Comparison of ENCODE assay signal across 8 cellular contexts in genomic region chr1:145999321-146000024, GRCh38. TPM values are rescaled to one million over a fixed set of nuclear protein-coding genes. Genes with fewer than 3 reads are reported as not detected.
A peak's percentile ranks its signal among the peaks of the same experiment; 100 is the strongest.
DNase-seq lines count a peak whose midpoint lies in the region; ATAC-seq, FAIRE-seq and TF ChIP-seq lines count a peak whose summit lies in the region.

No MANE protein-coding gene starts in this region.

- no peak for ATAC-seq in activated CD8-positive, alpha-beta T cell treated with anti-CD3 and anti-CD28 coated beads, Interleukin-2, amount 10 ng/mL, durations not matched to agents 7 days and 5 days
- ATAC-seq in thoracic aorta (ENCODE audit: insufficient number of reproducible peaks, low FRiP score, low read depth) (no peak), HG02973 (IDR thresholded peaks at IDR 0.05; ENCODE audit: unreplicated experiment) (no peak)

- H3K27ac Mint-ChIP-seq in activated CD4-positive, alpha-beta T cell treated with anti-CD3 and anti-CD28 coated beads, Interleukin-2, amount 10 ng/mL, durations not matched to agents 24 days and 14 days = peak overlapping the region; percentile 98
- peak overlapping the region; percentile 95 for H3K27ac Mint-ChIP-seq in activated CD8-positive, alpha-beta T cell treated with anti-CD3 and anti-CD28 coated beads, Interleukin-2, amount 10 ng/mL, durations not matched to agents 7 days and 5 days

- no peak for TF ChIP-seq CTCF in thoracic aorta (IDR thresholded peaks at IDR 0.05)

- CTCF ChIA-PET in activated CD8-positive, alpha-beta T cell treated with anti-CD3 and anti-CD28 coated beads, Interleukin-2, amount 10 ng/mL, durations not matched to agents 7 days and 5 days (lab: Charles Lee) = interaction anchor here (12.8 kb wide), 1 partner anchor 21 kb away, joined by 235 read pairs; no protein-coding TSS in a partner anchor

- H3K36me3 Mint-ChIP-seq in activated CD4-positive, alpha-beta T cell treated with anti-CD3 and anti-CD28 coated beads, Interleukin-2, amount 10 ng/mL, durations not matched to agents 24 days and 14 days (ENCODE audit: low read depth) = peaks cover 18% of the 10 kb centered on the region
- peaks cover 19% of the 10 kb centered on the region for H3K36me3 Mint-ChIP-seq in activated CD8-positive, alpha-beta T cell treated with anti-CD3 and anti-CD28 coated beads, Interleukin-2, amount 10 ng/mL, durations not matched to agents 7 days and 5 days (ENCODE audit: low read depth)

- H3K27me3 Mint-ChIP-seq in activated CD4-positive, alpha-beta T cell treated with anti-CD3 and anti-CD28 coated beads, Interleukin-2, amount 10 ng/mL, durations not matched to agents 24 days and 14 days = no peaks in the 10 kb centered on the region
- H3K27me3 Mint-ChIP-seq in activated CD8-positive, alpha-beta T cell treated with anti-CD3 and anti-CD28 coated beads, Interleukin-2, amount 10 ng/mL, durations not matched to agents 7 days and 5 days (ENCODE audit: low read depth) = no peaks in the 10 kb centered on the region

- H3K4me3 ChIP-seq in thoracic aorta = peak overlapping the region; percentile 94

- H3K4me1 ChIP-seq in thoracic aorta (ENCODE audit: control insufficient read depth in 1 of 2, low read depth in 2 of 2) = peaks cover 28 to 38% of the 10 kb centered on the region in 2 donors

- H3K9me3 Mint-ChIP-seq in activated CD4-positive, alpha-beta T cell treated with anti-CD3 and anti-CD28 coated beads, Interleukin-2, amount 10 ng/mL, durations not matched to agents 24 days and 14 days = no peaks in the 10 kb centered on the region
- H3K9me3 Mint-ChIP-seq in activated CD8-positive, alpha-beta T cell treated with anti-CD3 and anti-CD28 coated beads, Interleukin-2, amount 10 ng/mL, durations not matched to agents 7 days and 5 days (ENCODE audit: insufficient read depth) = no peaks in the 10 kb centered on the region

- peaks cover 4% of the 10 kb centered on the region for H3K36me3 ChIP-seq in thoracic aorta

- peak; percentile 73 for DNase-seq in activated CD4-positive, alpha-beta T cell treated with anti-CD3 and anti-CD28 coated beads, Interleukin-2, amount 10 ng/mL, durations not matched to agents 24 days and 14 days
- no peak for DNase-seq in activated CD4-positive, alpha-beta T cell treated with anti-CD3 and anti-CD28 coated beads for 48 hours
- peak; percentile 40 for DNase-seq in activated CD8-positive, alpha-beta T cell treated with anti-CD3 and anti-CD28 coated beads, Interleukin-2, amount 10 ng/mL, durations not matched to agents 7 days and 5 days
- DNase-seq in thoracic aorta (ENCODE audit: low spot score) (no peak), mesenteric fat pad (ENCODE audit: low spot score) (no peak)
- no peak for DNase-seq in activated CD8-positive, alpha-beta memory T cell treated with anti-CD3 and anti-CD28 coated beads, Interleukin-2, amount 50 U/mL, for 48 hours

- peak overlapping the region; percentile 93 for H3K4me3 Mint-ChIP-seq in activated CD4-positive, alpha-beta T cell treated with anti-CD3 and anti-CD28 coated beads, Interleukin-2, amount 10 ng/mL, durations not matched to agents 24 days and 14 days
- H3K4me3 Mint-ChIP-seq in activated CD8-positive, alpha-beta T cell treated with anti-CD3 and anti-CD28 coated beads, Interleukin-2, amount 10 ng/mL, durations not matched to agents 7 days and 5 days = peak overlapping the region; percentile 38

- POLR2A ChIA-PET in activated CD8-positive, alpha-beta T cell treated with anti-CD3 and anti-CD28 coated beads, Interleukin-2, amount 10 ng/mL, durations not matched to agents 7 days and 5 days (lab: Charles Lee) = interaction anchor here (0.7 kb wide), 1 partner anchor 36 kb away, joined by 3 read pairs; no protein-coding TSS in a partner anchor

- H3K4me1 Mint-ChIP-seq in activated CD4-positive, alpha-beta T cell treated with anti-CD3 and anti-CD28 coated beads, Interleukin-2, amount 10 ng/mL, durations not matched to agents 24 days and 14 days = peaks cover 45% of the 10 kb centered on the region
- peaks cover 42% of the 10 kb centered on the region for H3K4me1 Mint-ChIP-seq in activated CD8-positive, alpha-beta T cell treated with anti-CD3 and anti-CD28 coated beads, Interleukin-2, amount 10 ng/mL, durations not matched to agents 7 days and 5 days (ENCODE audit: low read depth)

- intact Hi-C loops in activated CD4-positive, alpha-beta T cell treated with anti-CD3 and anti-CD28 coated beads, Interleukin-2, amount 10 ng/mL, durations not matched to agents 24 days and 14 days (cut with micrococcal nuclease) = loop anchor here (10.0 kb wide), 1 partner anchor 1545 kb away; the partner anchor contains the start of gene BCL9

- peak overlapping the region; percentile 70 to 84 for H3K27ac ChIP-seq in thoracic aorta

- H3K9me3 ChIP-seq in thoracic aorta = no peaks in the 10 kb centered on the region

- FAIRE-seq in islet of Langerhans (lab: Jason Lieb, UNC) = peak; percentile 24

- H3K27me3 ChIP-seq in thoracic aorta (replicated peaks; ENCODE audit: insufficient read depth) = no peaks in the 10 kb centered on the region

RNA-seq across cellular contexts. Expression of gene TXNIP, which starts 3.1 kb away (rescaled TPM):
- 83.4 and 85.2 TPM in 2 replicates for total RNA-seq in activated CD4-positive, alpha-beta T cell treated with anti-CD3 and anti-CD28 coated beads, Interleukin-2, amount 10 ng/mL, durations not matched to agents 24 days and 14 days
- total RNA-seq in activated CD8-positive, alpha-beta T cell treated with anti-CD3 and anti-CD28 coated beads, Interleukin-2, amount 10 ng/mL, durations not matched to agents 7 days and 5 days = 100 to 1,000 TPM; 190 to 195 TPM
- 100 to 1,000 TPM; 423 to 622 TPM for total RNA-seq in thoracic aorta
- total RNA-seq in mesenteric fat pad = 692 TPM

RNA-seq across cellular contexts. Expression of gene HJV, which starts 22.1 kb away (rescaled TPM):
- total RNA-seq in activated CD4-positive, alpha-beta T cell treated with anti-CD3 and anti-CD28 coated beads, Interleukin-2, amount 10 ng/mL, durations not matched to agents 24 days and 14 days = not detected in 2 replicates
- total RNA-seq in activated CD8-positive, alpha-beta T cell treated with anti-CD3 and anti-CD28 coated beads, Interleukin-2, amount 10 ng/mL, durations not matched to agents 7 days and 5 days = not detected
- total RNA-seq in thoracic aorta (not detected), mesenteric fat pad (not detected)

RNA-seq across cellular contexts. Expression of gene POLR3GL, which starts 35.0 kb away (rescaled TPM):
- 12.1 and 12.6 TPM in 2 replicates for total RNA-seq in activated CD4-positive, alpha-beta T cell treated with anti-CD3 and anti-CD28 coated beads, Interleukin-2, amount 10 ng/mL, durations not matched to agents 24 days and 14 days
- 10 to 100 TPM; 25.0 to 26.5 TPM for total RNA-seq in activated CD8-positive, alpha-beta T cell treated with anti-CD3 and anti-CD28 coated beads, Interleukin-2, amount 10 ng/mL, durations not matched to agents 7 days and 5 days
- total RNA-seq in thoracic aorta (10 to 100 TPM; 16.9 TPM), mesenteric fat pad (30.7 TPM)

RNA-seq across cellular contexts. Expression of gene ANKRD34A, which starts 35.1 kb away (rescaled TPM):
- 4.8 and 5.2 TPM in 2 replicates for total RNA-seq in activated CD4-positive, alpha-beta T cell treated with anti-CD3 and anti-CD28 coated beads, Interleukin-2, amount 10 ng/mL, durations not matched to agents 24 days and 14 days
- total RNA-seq in activated CD8-positive, alpha-beta T cell treated with anti-CD3 and anti-CD28 coated beads, Interleukin-2, amount 10 ng/mL, durations not matched to agents 7 days and 5 days = 1 to 10 TPM; 1.8 to 2.4 TPM
- 1 to 10 TPM; 1.1 TPM for total RNA-seq in thoracic aorta
- 0.74 TPM for total RNA-seq in mesenteric fat pad

RNA-seq across cellular contexts. Expression of gene LIX1L, which starts 41.7 kb away (rescaled TPM):
- 37.8 and 38.4 TPM in 2 replicates for total RNA-seq in activated CD4-positive, alpha-beta T cell treated with anti-CD3 and anti-CD28 coated beads, Interleukin-2, amount 10 ng/mL, durations not matched to agents 24 days and 14 days
- 10 to 100 TPM; 45.8 to 48.4 TPM for total RNA-seq in activated CD8-positive, alpha-beta T cell treated with anti-CD3 and anti-CD28 coated beads, Interleukin-2, amount 10 ng/mL, durations not matched to agents 7 days and 5 days
- 10 to 100 TPM; 45.4 to 49.5 TPM for total RNA-seq in thoracic aorta
- total RNA-seq in mesenteric fat pad = 26.6 TPM

Comparison
In these comparisons a context has a peak if more than half of its experiments do, and no peak if none do; other contexts are left out.
1. DNase-seq: peak in activated CD4-positive, alpha-beta T cell treated with anti-CD3 and anti-CD28 coated beads, Interleukin-2, amount 10 ng/mL, durations not matched to agents 24 days and 14 days (single experiment) and activated CD8-positive, alpha-beta T cell treated with anti-CD3 and anti-CD28 coated beads, Interleukin-2, amount 10 ng/mL, durations not matched to agents 7 days and 5 days (single experiment); none in activated CD4-positive, alpha-beta T cell treated with anti-CD3 and anti-CD28 coated beads for 48 hours (single experiment), thoracic aorta (single experiment), mesenteric fat pad (single experiment) and activated CD8-positive, alpha-beta memory T cell treated with anti-CD3 and anti-CD28 coated beads, Interleukin-2, amount 50 U/mL, for 48 hours (single experiment).